27 cellular contexts compared by ENCODE assay signal in the genomic region with DNA sequence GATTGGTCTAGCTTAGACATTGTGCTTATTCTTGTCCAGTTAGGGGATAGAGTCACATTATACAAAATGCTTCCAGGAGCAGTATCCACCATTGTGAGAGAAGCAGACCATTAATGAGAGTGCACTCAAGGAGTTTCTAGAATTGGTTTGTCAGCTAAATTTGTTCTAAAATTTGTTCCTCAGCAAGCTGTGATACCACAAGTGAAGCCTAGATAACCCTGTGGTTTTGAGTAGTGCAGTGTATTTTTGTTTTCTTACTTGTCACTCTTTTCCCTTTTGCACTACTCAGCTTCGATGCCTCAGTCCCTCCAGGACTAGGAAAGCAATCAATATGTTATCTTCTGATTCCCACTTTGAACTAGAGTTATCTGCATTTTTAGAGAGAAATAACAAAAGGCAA.
"Had no signal": no experiment of that assay in that cellular context is flagged by ENCODE, and none has a peak within 500 bp of the region (broad histone marks: within the 10 kb centered on the region; RNA-seq: fewer than 3 reads in every experiment).

No MANE protein-coding gene starts in this region.

- H3K4me1 ChIP-seq: adrenal gland, body of pancreas, esophagus muscularis mucosa, foreskin keratinocyte, gastrocnemius medialis had no signal

- H3K4me3 ChIP-seq: adrenal gland, body of pancreas, esophagus muscularis mucosa, gastrocnemius medialis, heart left ventricle had no signal

- ATAC-seq: activated naive CD8-positive, alpha-beta T cell treated with anti-CD3 and anti-CD28 coated beads, Interleukin-2, amount 50 U/mL, for 24 hours; body of pancreas; effector memory CD8-positive, alpha-beta T cell; foreskin keratinocyte; gastrocnemius medialis; heart left ventricle; WTC11 had no signal

- DNase-seq: activated CD4-positive, alpha-beta memory T cell treated with anti-CD3 and anti-CD28 coated beads, Interleukin-2, amount 10 ng/mL, durations not matched to agents 7 days and 5 days; activated CD4-positive, alpha-beta T cell treated with anti-CD3 and anti-CD28 coated beads for 1 hour; activated CD4-positive, alpha-beta T cell treated with anti-CD3 and anti-CD28 coated beads for 4 hours; activated CD4-positive, alpha-beta T cell treated with anti-CD3 and anti-CD28 coated beads, Interleukin-2, amount 10 ng/mL, durations not matched to agents 7 days and 5 days; activated CD4-positive, alpha-beta T cell treated with anti-CD3 and anti-CD28 coated beads, Interleukin-2, amount 50 U/mL, for 4 hours; activated effector memory CD4-positive, alpha-beta T cell treated with anti-CD3 and anti-CD28 coated beads, Interleukin-2, amount 50 U/mL, for 16 hours; activated naive CD4-positive, alpha-beta T cell treated with anti-CD3 and anti-CD28 coated beads for 36 hours; activated naive CD8-positive, alpha-beta T cell treated with anti-CD3 and anti-CD28 coated beads for 36 hours; activated naive CD8-positive, alpha-beta T cell treated with anti-CD3 and anti-CD28 coated beads, Interleukin-2, amount 50 U/mL, for 24 hours; activated T-cell treated with anti-CD3 and anti-CD28 coated beads, Interleukin-2, amount 50 U/mL, for 48 hours; adrenal gland; amygdala; aorta; body of pancreas; caudate nucleus; cortex of kidney; dermis blood vessel endothelial cell; effector CD4-positive, alpha-beta T cell; effector memory CD8-positive, alpha-beta T cell; erythroblast; foreskin keratinocyte; gastrocnemius medialis; glutamatergic neuron; heart left ventricle had no signal

- H3K36me3 ChIP-seq: adrenal gland had no signal

- H3K9me3 ChIP-seq: adrenal gland, body of pancreas, esophagus muscularis mucosa, gastrocnemius medialis had no signal

- H3K27me3 ChIP-seq: adrenal gland, body of pancreas, esophagus muscularis mucosa, foreskin keratinocyte, gastrocnemius medialis, heart left ventricle had no signal

- H3K27ac ChIP-seq: adrenal gland, body of pancreas, esophagus muscularis mucosa, foreskin keratinocyte, gastrocnemius medialis, heart left ventricle, VCaP had no signal
